ENCODE assay signal across 7 cellular contexts in genomic region chr4:80071643-80072606, GRCh38. TPM values are rescaled to one million over a fixed set of nuclear protein-coding genes. Genes with fewer than 3 reads are reported as not detected.
DNase-seq lines count a peak whose midpoint lies in the region; ATAC-seq lines count a peak whose summit lies in the region.

No MANE protein-coding gene starts in this region.

- H3K9me3 Mint-ChIP-seq in effector memory CD8-positive, alpha-beta T cell = no peaks in the 10 kb centered on the region
- no peaks in the 10 kb centered on the region for H3K9me3 Mint-ChIP-seq in stimulated activated naive CD8-positive, alpha-beta T cell treated with anti-CD3 and anti-CD28 coated beads, Interleukin-15, Interleukin-2, amounts not matched to agents 100 ng/mL and 50 ng/mL, for 24 hours

- peak; percentile 14 for DNase-seq in NCI-H1417 treated with DMSO at 0.1 percent for 48 hours (lab: John Stamatoyannopoulos, UW)
- DNase-seq in activated CD4-positive, alpha-beta T cell treated with anti-CD3 and anti-CD28 coated beads, Interleukin-2, amount 50 U/mL, for 24 hours (ENCODE audit: low read depth in 1 of 2, low spot score in 1 of 2) = peak; percentile 15 to 46
- peak; percentile 43 to 51 (median 43) for DNase-seq in effector memory CD8-positive, alpha-beta T cell

- ATAC-seq in GM18502 (IDR thresholded peaks at IDR 0.05; ENCODE audit: poor library complexity, unreplicated experiment) (peak; percentile 32), HG02588 (IDR thresholded peaks at IDR 0.05; ENCODE audit: unreplicated experiment) (peak; percentile 36)
- peak; percentile 54 for ATAC-seq in effector memory CD8-positive, alpha-beta T cell (replicated peaks)

- H3K4me1 Mint-ChIP-seq in effector memory CD8-positive, alpha-beta T cell (ENCODE audit: low read depth in 2 of 2) = peaks cover 36 to 68% of the 10 kb centered on the region in 2 donors
- H3K4me1 Mint-ChIP-seq in stimulated activated naive CD8-positive, alpha-beta T cell treated with anti-CD3 and anti-CD28 coated beads, Interleukin-15, Interleukin-2, amounts not matched to agents 100 ng/mL and 50 ng/mL, for 24 hours (ENCODE audit: low read depth) = peaks cover 72% of the 10 kb centered on the region

- H3K27me3 Mint-ChIP-seq in effector memory CD8-positive, alpha-beta T cell = no peaks in the 10 kb centered on the region
- no peaks in the 10 kb centered on the region for H3K27me3 Mint-ChIP-seq in stimulated activated naive CD8-positive, alpha-beta T cell treated with anti-CD3 and anti-CD28 coated beads, Interleukin-15, Interleukin-2, amounts not matched to agents 100 ng/mL and 50 ng/mL, for 24 hours

- H3K27me3 ChIP-seq in mononuclear cell (ENCODE audit: insufficient read depth, low read length) = no peaks in the 10 kb centered on the region

- H3K4me1 ChIP-seq in mononuclear cell (ENCODE audit: insufficient read depth, low read length) = peaks cover 57% of the 10 kb centered on the region

- H3K4me3 ChIP-seq in mononuclear cell (ENCODE audit: low read length) = peak overlapping the region; percentile 78

- peaks cover 35% of the 10 kb centered on the region for H3K36me3 Mint-ChIP-seq in effector memory CD8-positive, alpha-beta T cell (ENCODE audit: insufficient read depth)
- H3K36me3 Mint-ChIP-seq in stimulated activated naive CD8-positive, alpha-beta T cell treated with anti-CD3 and anti-CD28 coated beads, Interleukin-15, Interleukin-2, amounts not matched to agents 100 ng/mL and 50 ng/mL, for 24 hours (ENCODE audit: low read depth) = peaks cover 31% of the 10 kb centered on the region

- no peaks in the 10 kb centered on the region for H3K9me3 ChIP-seq in mononuclear cell (ENCODE audit: low read depth, low read length)

- peak overlapping the region; percentile 96 to 97 for H3K27ac Mint-ChIP-seq in effector memory CD8-positive, alpha-beta T cell
- H3K27ac Mint-ChIP-seq in stimulated activated naive CD8-positive, alpha-beta T cell treated with anti-CD3 and anti-CD28 coated beads, Interleukin-15, Interleukin-2, amounts not matched to agents 100 ng/mL and 50 ng/mL, for 24 hours = peak overlapping the region; percentile 94

- peak overlapping the region; percentile 93 to 97 for H3K4me3 Mint-ChIP-seq in effector memory CD8-positive, alpha-beta T cell
- peak overlapping the region; percentile 93 for H3K4me3 Mint-ChIP-seq in stimulated activated naive CD8-positive, alpha-beta T cell treated with anti-CD3 and anti-CD28 coated beads, Interleukin-15, Interleukin-2, amounts not matched to agents 100 ng/mL and 50 ng/mL, for 24 hours

RNA-seq across cellular contexts. Expression of gene ANTXR2, which starts 1.1 kb away (rescaled TPM):
- total RNA-seq in mononuclear cell = 23.8 TPM

Comparison
In these comparisons a context has a peak if more than half of its experiments do, and no peak if none do; other contexts are left out.
1. Peak in every context shown above with its lines: DNase-seq, ATAC-seq and H3K4me3 ChIP-seq.